Comparison of ENCODE assay signal across 16 cellular contexts in genomic region chr17:62775876-62776275, GRCh38. TPM values are rescaled to one million over a fixed set of nuclear protein-coding genes. Genes with fewer than 3 reads are reported as not detected.
DNase-seq lines count a peak whose midpoint lies in the region; ATAC-seq, FAIRE-seq and TF ChIP-seq lines count a peak whose summit lies in the region.
"Had no signal": no experiment of that assay in that cellular context is flagged by ENCODE, and none has a peak within 500 bp of the region (broad histone marks: within the 10 kb centered on the region; RNA-seq: fewer than 3 reads in every experiment).

No MANE protein-coding gene starts in this region.

- TF ChIP-seq CTCF in A549 (IDR thresholded peaks at IDR 0.05): no peak
- TF ChIP-seq CTCF in IMR-90 (conservative IDR thresholded peaks at IDR 0.05; ENCODE audit: low read depth, low read length): no peak
- TF ChIP-seq CTCF in RWPE1 (conservative IDR thresholded peaks at IDR 0.05; ENCODE audit: low read depth): no peak
- no peak for TF ChIP-seq CTCF in A673 (conservative IDR thresholded peaks at IDR 0.05; ENCODE audit: low read depth, low read length)
- TF ChIP-seq CTCF in coronary artery (IDR thresholded peaks at IDR 0.05): no peak

- dilution Hi-C loops in IMR-90 (cut with HindIII; ENCODE audit: low sequenced_read_pairs, unreplicated experiment): no loop called here

- H3K18ac ChIP-seq in IMR-90 (ENCODE audit: low read depth, low read length): no peak overlapping the region

- no peak overlapping the region for H2AFZ ChIP-seq in IMR-90 (replicated peaks; ENCODE audit: low read length, poor library complexity)
- H2AFZ ChIP-seq: GM23248 had no signal

- no peak for DNase-seq in A549 (ENCODE audit: low read depth in 1 of 2, low spot score in 1 of 2)
- DNase-seq in IMR-90: peak; percentile 35
- DNase-seq in RWPE1 (ENCODE audit: low spot score): no peak
- peak; percentile 6 for DNase-seq in sciatic nerve (ENCODE audit: low spot score)
- no peak for DNase-seq in A673 (ENCODE audit: low spot score)
- no peak for DNase-seq in coronary artery (ENCODE audit: low spot score)
- no peak for DNase-seq in cerebellum (ENCODE audit: low spot score)
- DNase-seq: ACHN; CD4-positive, CD25-positive, alpha-beta regulatory T cell; DMS53; GM23248; H7 had no signal

- H2AK9ac ChIP-seq in IMR-90 (replicated peaks; ENCODE audit: low read depth, low read length, poor library complexity): no peak overlapping the region

- no peak overlapping the region for H2BK20ac ChIP-seq in IMR-90 (ENCODE audit: low read depth, low read length)

- H3K56ac ChIP-seq in IMR-90 (ENCODE audit: extremely low read depth, insufficient read depth, low read length): no peak overlapping the region

- no peak for FAIRE-seq in A549 (lab: Jason Lieb, UNC)
- FAIRE-seq: GM12878 had no signal

- H3K4me1 ChIP-seq in A549 (peaks cover 30% of the 10 kb centered on the region), IMR-90 (ENCODE audit: control insufficient read depth, insufficient read depth, low read length) (peaks cover 12% of the 10 kb centered on the region), A673 (ENCODE audit: insufficient read depth, low read length, poor library complexity, severe bottlenecking) (no peaks in the 10 kb centered on the region)
- H3K4me1 ChIP-seq: BLaER1 treated with 17β-estradiol and CSF1 and Interleukin-3, amounts not matched to agents 10 nM and 100 nM had no signal

- no peak for TF ChIP-seq EP300 in A549 (IDR thresholded peaks at IDR 0.05)

- no peak overlapping the region for H3K23ac ChIP-seq in IMR-90 (ENCODE audit: low read depth, low read length)

- H4K5ac ChIP-seq in IMR-90 (ENCODE audit: low read depth, low read length): no peak overlapping the region

- H3K4me3 ChIP-seq in A549: no peak overlapping the region
- H3K4me3 ChIP-seq in IMR-90 (ENCODE audit: insufficient read depth, low read depth, low read length): no peak overlapping the region
- H3K4me3 ChIP-seq in A673 (ENCODE audit: low read depth, low read length, poor library complexity, severe bottlenecking): no peak overlapping the region
- no peak overlapping the region for H3K4me3 ChIP-seq in coronary artery
- H3K4me3 ChIP-seq: BLaER1 treated with 17β-estradiol and CSF1 and Interleukin-3, amounts not matched to agents 10 nM and 100 nM; GM12878; GM23248 had no signal

- no TSS peak for BruUV-seq in IMR-90 (replicated peaks; lab: Mats Ljungman, UMichigan)
- BruUV-seq in A673 (replicated peaks; lab: Mats Ljungman, UMichigan): no TSS peak

- intact Hi-C loops in IMR-90 (cut with micrococcal nuclease): loop anchor here (5.0 kb wide), 1 partner anchor 64 kb away; no protein-coding TSS in a partner anchor
- intact Hi-C loops in sciatic nerve (cut with DNase I): no loop called here
- intact Hi-C loops in A673 (cut with micrococcal nuclease; ENCODE audit: unreplicated experiment): no loop called here

- H3K9me1 ChIP-seq in IMR-90 (ENCODE audit: insufficient read depth, low read length): peaks cover 18% of the 10 kb centered on the region

- no peak overlapping the region for H2BK5ac ChIP-seq in IMR-90 (ENCODE audit: low read depth, low read length, poor library complexity, severe bottlenecking)

- H3K9me3 ChIP-seq in A549 (peaks cover 10% of the 10 kb centered on the region; the same call in 2 of the 3 replicates), IMR-90 (ENCODE audit: control insufficient read depth, insufficient read depth, low read length) (peaks cover 2% of the 10 kb centered on the region; the same call in 1 of the 2 replicates), A673 (ENCODE audit: low read depth, low read length, poor library complexity, severe bottlenecking) (no peaks in the 10 kb centered on the region)

- TF ChIP-seq POLR2A in A549 (IDR thresholded peaks at IDR 0.05; ENCODE audit: low read length): no peak
- TF ChIP-seq POLR2A in IMR-90 (IDR thresholded peaks at IDR 0.05; ENCODE audit: low read depth, low read length): no peak

- no peak overlapping the region for H4K8ac ChIP-seq in IMR-90 (ENCODE audit: low read depth in 2 of 2, low read length in 2 of 2)

- H2BK15ac ChIP-seq in IMR-90 (ENCODE audit: low read depth, low read length): no peak overlapping the region

- H3K27ac ChIP-seq in A549: 0 out of 6 replicates have a peak overlapping the region, but pooled peaks of 1 of the 2 experiments have one; percentile 2
- no peak overlapping the region for H3K27ac ChIP-seq in IMR-90 (ENCODE audit: insufficient read depth, low read length)
- peak overlapping the region; percentile 30; the same call in 1 of the 2 replicates for H3K27ac ChIP-seq in RWPE1
- no peak overlapping the region for H3K27ac ChIP-seq in A673 (ENCODE audit: low read depth, low read length, poor library complexity, severe bottlenecking)
- no peak overlapping the region for H3K27ac ChIP-seq in coronary artery
- H3K27ac ChIP-seq: 22Rv1; BLaER1 treated with 17β-estradiol and CSF1 and Interleukin-3, amounts not matched to agents 10 nM and 100 nM; GM23248 had no signal

- TF ChIP-seq RAD21 in A549 (conservative IDR thresholded peaks at IDR 0.05 in 1 of 2, IDR thresholded peaks at IDR 0.05 in 1 of 2): no peak
- TF ChIP-seq RAD21 in IMR-90 (IDR thresholded peaks at IDR 0.05; ENCODE audit: low read length): no peak

- H2BK120ac ChIP-seq in IMR-90 (ENCODE audit: low read depth, low read length): no peak overlapping the region

- H3K36me3 ChIP-seq in IMR-90 (ENCODE audit: control insufficient read depth, insufficient read depth, low read length) (no peaks in the 10 kb centered on the region), A673 (ENCODE audit: insufficient read depth, low read length, poor library complexity, severe bottlenecking) (no peaks in the 10 kb centered on the region)
- H3K36me3 ChIP-seq: BLaER1 treated with 17β-estradiol and CSF1 and Interleukin-3, amounts not matched to agents 10 nM and 100 nM had no signal

- ATAC-seq in A549 (no peak), IMR-90 (ENCODE audit: low read depth) (no peak), sciatic nerve (no peak)
- ATAC-seq: GM12878 had no signal

- WGBS in A549 (ENCODE audit: missing lambda C conversion rate): 91% methylated on average over 4 of the region's 4 CpGs
- no CpG with 5 or more reads among the region's 4 CpGs for WGBS in IMR-90 (ENCODE audit: extremely low coverage in 2 of 2, insufficient read length in 1 of 2), 2 experiments

- CTCF ChIA-PET in A549 (lab: Yijun Ruan, JAX): interaction anchor here (1.0 kb wide), 1 partner anchor 29 kb away, joined by 4 read pairs; no protein-coding TSS in a partner anchor
- CTCF ChIA-PET in IMR-90 (lab: Yijun Ruan, JAX): no interaction called here
- CTCF ChIA-PET in RWPE1 (lab: Yijun Ruan, JAX): no interaction called here
- CTCF ChIA-PET in A673 (lab: Charles Lee): no interaction called here

- POLR2A ChIA-PET in A549 (lab: Yijun Ruan, JAX) (no interaction called here), IMR-90 (lab: Charles Lee; ENCODE audit: unreplicated experiment) (no interaction called here), RWPE1 (lab: Yijun Ruan, JAX; ENCODE audit: low non-redundant PET) (no interaction called here), A673 (lab: Charles Lee; ENCODE audit: low non-redundant PET) (no interaction called here)

- H3K27me3 ChIP-seq in IMR-90 (ENCODE audit: control insufficient read depth, insufficient read depth, low read length) (peaks cover 2% of the 10 kb centered on the region; the same call in 1 of the 2 replicates), A673 (replicated peaks; ENCODE audit: insufficient read depth, low read depth, low read length, poor library complexity) (no peaks in the 10 kb centered on the region)
- H3K27me3 ChIP-seq: BLaER1 treated with 17β-estradiol and CSF1 and Interleukin-3, amounts not matched to agents 10 nM and 100 nM had no signal

- no peak overlapping the region for H2AK5ac ChIP-seq in IMR-90 (ENCODE audit: low read depth, low read length)

- no peak overlapping the region for H4K91ac ChIP-seq in IMR-90 (ENCODE audit: insufficient read depth, low read depth, low read length)

- H4K20me1 ChIP-seq in IMR-90 (ENCODE audit: insufficient read depth, low read length): 0 out of 2 replicates have a peak, but pooled peaks cover 3% of the 10 kb centered on the region
- H4K20me1 ChIP-seq: BLaER1 treated with 17β-estradiol and CSF1 and Interleukin-3, amounts not matched to agents 10 nM and 100 nM had no signal

- H3K4ac ChIP-seq in IMR-90 (ENCODE audit: low read depth, low read length): no peak overlapping the region

- H3K9ac ChIP-seq in IMR-90 (ENCODE audit: low read depth, low read length): no peak overlapping the region
- H3K9ac ChIP-seq: BLaER1 treated with 17β-estradiol and CSF1 and Interleukin-3, amounts not matched to agents 10 nM and 100 nM; GM23248 had no signal

- in situ Hi-C loops in IMR-90 (cut with MboI; ENCODE audit: low sequenced_read_pairs): no loop called here

- H3K4me2 ChIP-seq in A549 (no peak overlapping the region), IMR-90 (ENCODE audit: low read depth, low read length) (no peak overlapping the region)
- H3K4me2 ChIP-seq: BLaER1 treated with 17β-estradiol and CSF1 and Interleukin-3, amounts not matched to agents 10 nM and 100 nM had no signal

- peaks cover 0 to 6% of the 10 kb centered on the region in 2 experiments; a peak in 1 of 4 replicates for H3K79me1 ChIP-seq in IMR-90 (ENCODE audit: low read depth in 1 of 2, low read length in 2 of 2)

- H3K14ac ChIP-seq in IMR-90 (replicated peaks; ENCODE audit: low read depth, low read length): no peak overlapping the region

TF ChIP-seq in A549, 52 proteins besides CTCF, POLR2A, EP300 and RAD21 (continues in another document):
- TF ChIP-seq CHD2 (IDR thresholded peaks at IDR 0.05; ENCODE audit: low read length, partially characterized antibody): no peak
- TF ChIP-seq KDM1A (IDR thresholded peaks at IDR 0.05; ENCODE audit: low read depth): no peak
- TF ChIP-seq TP53 (CRISPR knock-in tag; IDR thresholded peaks at IDR 0.05): no peak

RNA-seq across cellular contexts. Expression of gene MARCHF10, which starts 32.2 kb away (rescaled TPM):
- polyA plus RNA-seq in A549 (2011; rRNA removed): 0.57 and 0.73 TPM in 2 replicates
- 0.52 and 0.60 TPM in 2 replicates for polyA plus RNA-seq in A549 (2012; cell fraction: cytosol; rRNA removed)
- polyA plus RNA-seq in A549 (2012; cell fraction: nucleus; rRNA removed): 0.31 and 0.34 TPM in 2 replicates
- 0.42 to 0.69 TPM (median 0.43 TPM) in 3 replicates for polyA plus RNA-seq in A549 (2017; fragmentation: RNase III; extraction: RNeasy Plus Mini Kit Qiagen cat#74134 plus additional on column Dnase treatment)
- polyA minus RNA-seq in A549 (2011; rRNA and poly(A)+ RNA removed): 1.2 TPM in 1 of 2 replicates, not detected in the other
- under 0.01 and 0.18 TPM in 2 replicates for total RNA-seq in IMR-90 (2012; rRNA removed)
- 0.10 and 0.74 TPM in 2 replicates for polyA plus RNA-seq in IMR-90 (2012; rRNA removed)
- 0.33 and 0.42 TPM in 2 replicates for polyA plus RNA-seq in IMR-90 (2012; cell fraction: cytosol; rRNA removed)
- polyA plus RNA-seq in IMR-90 (2012; cell fraction: nucleus; rRNA removed; ENCODE audit: low replicate concordance): 0.50 and 1.2 TPM in 2 replicates
- total RNA-seq in sciatic nerve: 2.1 TPM
- not detected in 2 replicates for total RNA-seq in A673 (2021)
- 0.09 TPM for total RNA-seq in cerebellum
- total RNA-seq: CD4-positive, CD25-positive, alpha-beta regulatory T cell; G401 had no signal

Comparison
In these comparisons a context has a peak if more than half of its experiments do, and no peak if none do; other contexts are left out.
1. DNase-seq: peak in IMR-90 (single experiment) and sciatic nerve (single experiment); none in A549 (0 of 2), RWPE1 (single experiment), A673 (single experiment), coronary artery (single experiment) and cerebellum (single experiment).